In genomic region chr1:47333578-47333921, GRCh38 we compare ENCODE assay signal across 8 cellular contexts. TPM values are rescaled to one million over a fixed set of nuclear protein-coding genes. Genes with fewer than 3 reads are reported as not detected.
DNase-seq lines count a peak whose midpoint lies in the region; ATAC-seq and TF ChIP-seq lines count a peak whose summit lies in the region.

Gene CMPK1, plus strand, starts transcription at chr1:47333790. Its CDS starts 156 bp downstream, at chr1:47333946.

- H3K9me3 ChIP-seq in HUES6 (ENCODE audit: control insufficient read depth, insufficient read depth, low read depth, low read length) (no peaks in the 10 kb centered on the region), OCI-LY1 (ENCODE audit: low read length) (no peaks in the 10 kb centered on the region), mucosa of descending colon (no peaks in the 10 kb centered on the region)

- intact Hi-C loops in mucosa of descending colon (cut with DNase I, micrococcal nuclease) = no loop called here

- H3K36me3 ChIP-seq in HUES6 (ENCODE audit: control insufficient read depth, insufficient read depth, low read length) = no peaks in the 10 kb centered on the region
- no peaks in the 10 kb centered on the region; the same call in 1 of the 2 replicates for H3K36me3 ChIP-seq in OCI-LY1 (ENCODE audit: insufficient read depth, low read length)
- H3K36me3 ChIP-seq in mucosa of descending colon (ENCODE audit: low read depth) = no peaks in the 10 kb centered on the region

- H3F3A ChIP-seq in OCI-LY1 (ENCODE audit: insufficient read depth, low read length) = no peaks in the 10 kb centered on the region

- H4K20me1 ChIP-seq in OCI-LY1 (ENCODE audit: insufficient read depth, low read length) = no peaks in the 10 kb centered on the region

- H3K9ac ChIP-seq in HUES6 (ENCODE audit: low read length) = peak within 1 kb of the TSS; percentile 74
- H3K9ac ChIP-seq in OCI-LY1 (ENCODE audit: low read length) = peak within 1 kb of the TSS; percentile 87

- peak within 1 kb of the TSS; percentile 70; the same call in 1 of the 2 replicates for H2AFZ ChIP-seq in OCI-LY1 (ENCODE audit: low read length)

- peaks cover 37% of the 10 kb centered on the region for H3K79me2 ChIP-seq in OCI-LY1 (ENCODE audit: insufficient read depth, low read length)

- peak within 1 kb of the TSS; percentile 96 for H3K4me2 ChIP-seq in OCI-LY1 (ENCODE audit: low read length)

- H3K27me3 ChIP-seq in HUES6 (ENCODE audit: control insufficient read depth, insufficient read depth, low read length) = no peaks in the 10 kb centered on the region
- no peaks in the 10 kb centered on the region for H3K27me3 ChIP-seq in OCI-LY1 (ENCODE audit: insufficient read depth, low read length)

- TF ChIP-seq CTCF in OCI-LY1 (IDR thresholded peaks at IDR 0.05; ENCODE audit: low read length) = peak; percentile 33; the same call in 1 of the 2 replicates
- peak; percentile 26 for TF ChIP-seq CTCF in epithelial cell of esophagus (IDR thresholded peaks at IDR 0.05; ENCODE audit: insufficient read depth, low read depth, low read length, missing control alignments)
- no peak for TF ChIP-seq CTCF in mucosa of descending colon (IDR thresholded peaks at IDR 0.05)

- peak; percentile 89 for DNase-seq in DMS 273 (lab: John Stamatoyannopoulos, UW; ENCODE audit: unreplicated experiment)
- peak; percentile 87 for DNase-seq in activated CD8-positive, alpha-beta memory T cell treated with anti-CD3 and anti-CD28 coated beads, Interleukin-2, amount 50 U/mL, for 48 hours
- peak; percentile 86 for DNase-seq in epithelial cell of esophagus (ENCODE audit: low read depth)
- DNase-seq in mucosa of descending colon = peak; percentile 88 to 89 (median 89)
- peak; percentile 73 for DNase-seq in stimulated activated CD8-positive, alpha-beta memory T cell treated with anti-CD3 and anti-CD28 coated beads, Interleukin-4, amount 100 ng/mL, for 24 hours (ENCODE audit: low read depth)

- H3K27ac ChIP-seq in HUES6 (ENCODE audit: low read depth, low read length) = peak within 1 kb of the TSS; percentile 79
- H3K27ac ChIP-seq in OCI-LY1 (ENCODE audit: low read depth, low read length, poor library complexity, severe bottlenecking) = peak within 1 kb of the TSS; percentile 87

- H3K4me1 ChIP-seq in HUES6 (ENCODE audit: control insufficient read depth, insufficient read depth, low read length) (peaks cover 12% of the 10 kb centered on the region; the same call in 1 of the 2 replicates), OCI-LY1 (ENCODE audit: insufficient read depth, low read length, severe bottlenecking) (peaks cover 29% of the 10 kb centered on the region), mucosa of descending colon (ENCODE audit: low read depth) (peaks cover 41% of the 10 kb centered on the region)

- H3K4me3 ChIP-seq in HUES6 (ENCODE audit: low read depth, low read length) = peak within 1 kb of the TSS; percentile 99
- H3K4me3 ChIP-seq in OCI-LY1 (ENCODE audit: low read depth, low read length, poor library complexity, severe bottlenecking) = peak within 1 kb of the TSS; percentile 76
- H3K4me3 ChIP-seq in epithelial cell of esophagus (ENCODE audit: low read length) = peak within 1 kb of the TSS; percentile 89
- peak within 1 kb of the TSS; percentile 96 for H3K4me3 ChIP-seq in mucosa of descending colon

- no peaks in the 10 kb centered on the region for H3K9me2 ChIP-seq in OCI-LY1 (ENCODE audit: low read depth, low read length)

- ATAC-seq in GM21515 (IDR thresholded peaks at IDR 0.05; ENCODE audit: unreplicated experiment) (peak; percentile 75), mucosa of descending colon (peak; percentile 88)

RNA-seq across cellular contexts. Expression of gene CMPK1, which starts in this region (rescaled TPM):
- 100 to 1,000 TPM; 159 to 226 (median 223) TPM for total RNA-seq in mucosa of descending colon

Comparison
In these comparisons a context has a peak if more than half of its experiments do, and no peak if none do; other contexts are left out.
1. Peak in every context shown above with its lines: DNase-seq, ATAC-seq, H3K4me3 ChIP-seq and H3K27ac ChIP-seq.